ENCODE assay signal across 10 cellular contexts in the genomic region with DNA sequence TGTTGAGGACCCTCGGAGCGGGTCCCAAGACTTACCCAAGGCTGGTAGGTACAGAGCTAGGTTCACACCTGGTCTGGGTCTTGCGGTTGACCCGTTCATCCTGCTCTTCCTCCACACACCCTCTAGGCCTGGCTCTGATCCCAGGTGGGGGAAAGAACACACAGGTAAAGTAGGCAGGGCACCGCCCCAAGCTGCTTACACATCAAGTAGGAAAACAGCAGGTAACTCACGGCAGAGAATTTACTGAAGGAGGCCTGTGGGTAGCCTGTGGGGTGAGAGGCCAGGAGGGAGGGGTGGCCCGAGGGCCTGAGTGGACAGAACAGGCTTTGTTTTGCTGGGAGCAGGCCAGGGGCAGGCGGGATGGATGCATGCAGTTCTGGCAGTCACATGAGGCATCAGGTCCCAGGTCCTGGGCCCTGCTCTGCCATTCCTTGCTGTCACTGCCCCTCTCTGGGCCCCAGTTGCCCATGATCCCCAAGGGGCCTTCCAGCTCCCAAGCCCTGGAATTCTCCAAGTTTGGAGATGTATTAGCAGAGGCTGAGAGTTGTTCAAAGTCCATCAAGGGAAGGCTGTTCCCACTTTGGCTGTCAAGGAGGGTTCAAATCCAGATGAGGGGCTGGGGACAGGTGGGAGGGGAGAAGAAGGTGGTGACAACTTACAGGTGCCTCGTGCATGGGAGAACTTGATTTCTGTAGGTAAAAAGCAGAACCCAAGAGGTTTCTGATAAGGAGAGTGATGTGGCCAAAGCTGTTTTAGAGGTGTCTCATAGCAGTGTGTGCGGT. TPM values are rescaled to one million over a fixed set of nuclear protein-coding genes. Genes with fewer than 3 reads are reported as not detected.
DNase-seq lines count a peak whose midpoint lies in the region; ATAC-seq, FAIRE-seq and TF ChIP-seq lines count a peak whose summit lies in the region.
"Had no signal": no experiment of that assay in that cellular context is flagged by ENCODE, and none has a peak within 500 bp of the region (broad histone marks: within the 10 kb centered on the region; RNA-seq: fewer than 3 reads in every experiment).

No MANE protein-coding gene starts in this region.

- DNase-seq in NCI-H2196 (lab: John Stamatoyannopoulos, UW; ENCODE audit: unreplicated experiment), result peak; percentile 68
- DNase-seq in pancreas, result peak; percentile 56 to 77 (median 64)
- no peak for DNase-seq in NCI-H1105 (lab: John Stamatoyannopoulos, UW)
- DNase-seq in central memory CD4-positive, alpha-beta T cell, result no peak
- DNase-seq in brain microvascular endothelial cell, result no peak
- DNase-seq: activated T-cell treated with anti-CD3 and anti-CD28 coated beads for 4 hours, DND-41 had no signal

- in situ Hi-C loops in brain microvascular endothelial cell (cut with HindIII; ENCODE audit: low pct_ligation_motif_present, low sequenced_read_pairs), result no loop called here

- H3K27me3 ChIP-seq in gastroesophageal sphincter, result no peaks in the 10 kb centered on the region
- H3K27me3 ChIP-seq in pancreas, result no peaks in the 10 kb centered on the region
- H3K27me3 ChIP-seq in brain microvascular endothelial cell (replicated peaks), result no peaks in the 10 kb centered on the region

- ATAC-seq in gastroesophageal sphincter, result no peak
- peak; percentile 15 to 53 (median 42) for ATAC-seq in pancreas
- no peak for ATAC-seq in HG03520 (IDR thresholded peaks at IDR 0.05; ENCODE audit: unreplicated experiment)

- H3K4me1 ChIP-seq in gastroesophageal sphincter (peaks cover 0 to 70% (median 10%) of the 10 kb centered on the region in 3 donors), pancreas (peaks cover 4 to 14% (median 13%) of the 10 kb centered on the region in 3 donors)

- H3K9me3 ChIP-seq in gastroesophageal sphincter (no peaks in the 10 kb centered on the region), pancreas (no peaks in the 10 kb centered on the region)

- no peak for FAIRE-seq in pancreas (lab: Jason Lieb, UNC)

- TF ChIP-seq EP300 in gastroesophageal sphincter (IDR thresholded peaks at IDR 0.05), result no peak

- peak overlapping the region in 1 of 2 donors; percentile 84 for H3K4me3 ChIP-seq in gastroesophageal sphincter
- H3K4me3 ChIP-seq in pancreas, result no peak overlapping the region
- no peak overlapping the region for H3K4me3 ChIP-seq in brain microvascular endothelial cell (ENCODE audit: low read depth, low read length)

- TF ChIP-seq POLR2A in gastroesophageal sphincter (IDR thresholded peaks at IDR 0.05), result no peak

- 88 to 100% methylated on average over 1 to 3 of the region's 10 CpGs for WGBS in gastroesophageal sphincter (ENCODE audit: low coverage in 1 of 2), 2 donors
- 42 to 57% methylated on average over 10 of the region's 10 CpGs for WGBS in pancreas, 2 donors

- H3K27ac ChIP-seq in C4-2B (peak overlapping the region; percentile 82), gastroesophageal sphincter (peak overlapping the region in 3 of 4 donors; percentile 4 to 53 (median 48)), pancreas (peak overlapping the region in 2 of 4 donors; percentile 37 to 39), brain microvascular endothelial cell (no peak overlapping the region)

- H3K36me3 ChIP-seq in gastroesophageal sphincter (no peaks in the 10 kb centered on the region), pancreas (no peaks in the 10 kb centered on the region), brain microvascular endothelial cell (replicated peaks) (no peaks in the 10 kb centered on the region)

- TF ChIP-seq CTCF in C4-2B (conservative IDR thresholded peaks at IDR 0.05), result no peak
- TF ChIP-seq CTCF in gastroesophageal sphincter (IDR thresholded peaks at IDR 0.05), result no peak
- TF ChIP-seq CTCF in pancreas (IDR thresholded peaks at IDR 0.05), result no peak
- no peak for TF ChIP-seq CTCF in brain microvascular endothelial cell (IDR thresholded peaks at IDR 0.05; ENCODE audit: low read depth, low read length, missing control alignments)

- intact Hi-C loops in pancreas (cut with DNase I), result no loop called here

RNA-seq across cellular contexts. Expression of gene TSKU, which starts 5.7 kb away (rescaled TPM):
- total RNA-seq in gastroesophageal sphincter, result 10 to 100 TPM; 23.5 to 53.7 (median 38.2) TPM
- total RNA-seq in pancreas, result 10 to 100 TPM in 5 of 6 donors, 1 to 10 TPM in 1; 9.7 to 25.2 (median 12.1) TPM
- polyA plus RNA-seq in pancreas, result 1 to 10 TPM; 2.7 to 5.0 TPM

Comparison
In these comparisons a context has a peak if more than half of its experiments do, and no peak if none do; other contexts are left out.
1. DNase-seq: peak in NCI-H2196 (single experiment) and pancreas (6 of 6); none in NCI-H1105 (single experiment), central memory CD4-positive, alpha-beta T cell (single experiment) and brain microvascular endothelial cell (single experiment).
2. ATAC-seq: peak in pancreas (4 of 4); none in gastroesophageal sphincter (single experiment) and HG03520 (single experiment).